Comparison of ENCODE assay signal across 30 cellular contexts in genomic region chr20:58921564-58921963, GRCh38. TPM values are rescaled to one million over a fixed set of nuclear protein-coding genes. Genes with fewer than 3 reads are reported as not detected.
DNase-seq lines count a peak whose midpoint lies in the region; ATAC-seq, FAIRE-seq and TF ChIP-seq lines count a peak whose summit lies in the region.
"Had no signal": no experiment of that assay in that cellular context is flagged by ENCODE, and none has a peak within 500 bp of the region (broad histone marks: within the 10 kb centered on the region; RNA-seq: fewer than 3 reads in every experiment).

No MANE protein-coding gene starts in this region.

- no peak for TF ChIP-seq POLR2A in K562 (conservative IDR thresholded peaks at IDR 0.05)

- TF ChIP-seq RAD21 in K562 (CRISPR knock-in tag; conservative IDR thresholded peaks at IDR 0.05 in 1 of 2, IDR thresholded peaks at IDR 0.05 in 1 of 2), result no peak

- no peak overlapping the region for H3K4me2 ChIP-seq in K562 (ENCODE audit: insufficient read depth, low read length)
- H3K4me2 ChIP-seq: A549 had no signal

- intact Hi-C loops in K562 (cut with micrococcal nuclease), result no loop called here
- intact Hi-C loops in head of caudate nucleus (cut with DNase I), result no loop called here

- H3K9ac ChIP-seq in K562 (ENCODE audit: insufficient read depth in 1 of 2, low read depth in 2 of 2, low read length in 2 of 2), result no peak overlapping the region

- H4K20me1 ChIP-seq in K562 (replicated peaks; ENCODE audit: control insufficient read depth, insufficient read depth, low read length), result no peaks in the 10 kb centered on the region

- FAIRE-seq in K562 (lab: Jason Lieb, UNC), result no peak
- FAIRE-seq: A549, small intestine had no signal

- ATAC-seq in K562, result no peak
- ATAC-seq in GM18868 (IDR thresholded peaks at IDR 0.05; ENCODE audit: unreplicated experiment), result no peak
- ATAC-seq: A549; effector memory CD8-positive, alpha-beta T cell; esophagus mucosa; left lung; naive thymus-derived CD4-positive, alpha-beta T cell; PC-3; Right ventricle myocardium inferior; upper lobe of right lung had no signal

- TF ChIP-seq EP300 in K562 (IDR thresholded peaks at IDR 0.05; ENCODE audit: low read length), result no peak

- DNase-seq in NCI-H2029 (lab: John Stamatoyannopoulos, UW) (peak; percentile 27), NCI-H2029 treated with DMSO at 0.1 percent for 48 hours (lab: John Stamatoyannopoulos, UW) (no peak), NCI-H1092 treated with DMSO at 0.1 percent for 48 hours (lab: John Stamatoyannopoulos, UW) (peak; percentile 10), NCI-H2171 (lab: John Stamatoyannopoulos, UW) (peak; percentile 96), K562 (ENCODE audit: extremely low read depth in 1 of 4, low spot score in 3 of 4) (peak in 1 of 4 experiments; percentile 25), head of caudate nucleus (no peak)
- no peak for DNase-seq in stimulated activated CD4-positive, alpha-beta T cell treated with anti-CD3 and anti-CD28 coated beads, Interleukin-15, amount 100 ng/mL, for 24 hours
- DNase-seq: activated CD4-positive, alpha-beta T cell treated with anti-CD3 and anti-CD28 coated beads, Interleukin-2, amount 50 U/mL, for 1 hour; anterior cingulate cortex; CD8-positive, alpha-beta memory T cell; effector memory CD8-positive, alpha-beta T cell; foreskin melanocyte; hypothalamus; Kasumi-1; left lung; MV-4-11; naive thymus-derived CD4-positive, alpha-beta T cell; NCI-H774; nucleus accumbens; PC-3; small intestine; stimulated activated CD4-positive, alpha-beta T cell treated with anti-CD3 and anti-CD28 coated beads, Interleukin-2, amount 100 ng/mL, for 24 hours; SW 1271; T1000; upper lobe of right lung had no signal

- no peak for TF ChIP-seq CTCF in K562 (IDR thresholded peaks at IDR 0.05 in 2 of 3, conservative IDR thresholded peaks at IDR 0.05 in 1 of 3; ENCODE audit: insufficient read depth in 2 of 3, low read depth in 1 of 3, low read length in 3 of 3)

- H3K27me3 ChIP-seq in K562 (ENCODE audit: control insufficient read depth in 2 of 2, insufficient read depth in 2 of 2, low read length in 2 of 2), result peaks cover 5 to 10% of the 10 kb centered on the region in 2 experiments; a peak in 4 of 5 replicates
- H3K27me3 ChIP-seq: left lung, upper lobe of right lung had no signal

- H2AFZ ChIP-seq in K562 (ENCODE audit: low read depth, low read length), result no peak overlapping the region

- H3K36me3 ChIP-seq in K562 (ENCODE audit: control insufficient read depth, insufficient read depth, low read length), result no peaks in the 10 kb centered on the region
- H3K36me3 ChIP-seq: left lung, upper lobe of right lung had no signal

- in situ Hi-C loops in K562 (cut with MboI), result no loop called here

- BruUV-seq in K562 (replicated peaks; lab: Mats Ljungman, UMichigan), result no TSS peak

- H3K4me3 ChIP-seq in K562, result no peak overlapping the region
- H3K4me3 ChIP-seq: A549, coronary artery, left lung, upper lobe of right lung had no signal

- POLR2A ChIA-PET in K562 (lab: Yijun Ruan, JAX), result interaction anchor here (1.0 kb wide), 1 partner anchor 21 kb away, joined by 3 read pairs; no protein-coding TSS in a partner anchor

- H3K27ac ChIP-seq in K562 (ENCODE audit: extremely low read depth, low read depth, low read length), result no peak overlapping the region
- H3K27ac ChIP-seq: A549, coronary artery, left lung, upper lobe of right lung had no signal

- no peaks in the 10 kb centered on the region; a peak in 1 of 5 replicates for H3K4me1 ChIP-seq in K562 (replicated peaks in 1 of 2; ENCODE audit: control insufficient read depth in 2 of 2, insufficient read depth in 2 of 2, low read length in 2 of 2)
- H3K4me1 ChIP-seq: A549, left lung, upper lobe of right lung had no signal

- H3K9me1 ChIP-seq in K562 (ENCODE audit: control insufficient read depth, insufficient read depth, low read length), result no peaks in the 10 kb centered on the region

- CTCF ChIA-PET in K562 (lab: Yijun Ruan, JAX; ENCODE audit: low intra/inter-chr PET ratio), result no interaction called here

- no peaks in the 10 kb centered on the region for H3K79me2 ChIP-seq in K562 (ENCODE audit: control insufficient read depth, insufficient read depth, low read length)

- no peaks in the 10 kb centered on the region for H3K9me3 ChIP-seq in K562 (replicated peaks; ENCODE audit: control insufficient read depth, insufficient read depth, low read depth, low read length)
- H3K9me3 ChIP-seq: A549, left lung, upper lobe of right lung had no signal

- WGBS in K562 (ENCODE audit: insufficient coverage, low coverage, missing lambda C conversion rate), result 3% methylated on average over 6 of the region's 6 CpGs

TF ChIP-seq in K562, 482 proteins besides CTCF, POLR2A, EP300 and RAD21:
- TF ChIP-seq NFIX (CRISPR knock-in tag; IDR thresholded peaks at IDR 0.05; ENCODE audit: low read depth), result peak; percentile 54; the same call in 1 of the 2 replicates
- TF ChIP-seq MCM7 (IDR thresholded peaks at IDR 0.05), result no peak
- TF ChIP-seq PHF8 (IDR thresholded peaks at IDR 0.05; ENCODE audit: borderline replicate concordance, low read length), result no peak
- TF ChIP-seq ETV6 (IDR thresholded peaks at IDR 0.05; ENCODE audit: borderline replicate concordance in 1 of 2, low read depth in 2 of 2, low read length in 1 of 2), result no peak
- TF ChIP-seq ETV6 (CRISPR knock-in tag; IDR thresholded peaks at IDR 0.05; ENCODE audit: borderline replicate concordance), result no peak
- no peak for TF ChIP-seq CSDE1 (IDR thresholded peaks at IDR 0.05)
- no peak for TF ChIP-seq GTF2A2 (tag; IDR thresholded peaks at IDR 0.05)
- no peak for TF ChIP-seq HDGF (IDR thresholded peaks at IDR 0.05)
- no peak for TF ChIP-seq ZNF655 (CRISPR knock-in tag; IDR thresholded peaks at IDR 0.05)
- no peak for TF ChIP-seq THRAP3 (IDR thresholded peaks at IDR 0.05; ENCODE audit: borderline replicate concordance)
- TF ChIP-seq NFIC (IDR thresholded peaks at IDR 0.05), result peak; percentile 92
- TF ChIP-seq GTF2F1 (IDR thresholded peaks at IDR 0.05; ENCODE audit: low read depth, low read length), result no peak

RNA-seq across cellular contexts. Expression of gene NELFCD, which starts 59.5 kb away (rescaled TPM):
- 499 and 562 TPM in 2 replicates for total RNA-seq in K562 (2011; cell fraction: chromatin; rRNA removed; ENCODE audit: low replicate concordance)
- total RNA-seq in K562 (2011; cell fraction: nucleolus; rRNA removed), result 227 and 235 TPM in 2 replicates
- 274 and 301 TPM in 2 replicates for total RNA-seq in K562 (2011; cell fraction: nucleoplasm; rRNA removed)
- total RNA-seq in K562 (2014; rRNA removed), result 96.5 and 113 TPM in 2 replicates
- total RNA-seq in K562 (2014; rRNA removed; fragmentation: Illumina TruSeq; extraction: Trizol), result 77.9 and 80.6 TPM in 2 replicates
- total RNA-seq in K562 (2015; rRNA removed; fragmentation: Illumina TruSeq; extraction: Trizol), result 84.7 and 86.6 TPM in 2 replicates
- total RNA-seq in K562 (2021), result 111 and 116 TPM in 2 replicates
- 138 and 163 TPM in 2 replicates for polyA plus RNA-seq in K562 (2011; rRNA removed)
- 115 and 130 TPM in 2 replicates for polyA plus RNA-seq in K562 (2011; cell fraction: cytosol; rRNA removed)
- 305 and 361 TPM in 2 replicates for polyA plus RNA-seq in K562 (2011; cell fraction: nucleus; rRNA removed)
- polyA plus RNA-seq in K562 (2012), result 93.4 and 101 TPM in 2 replicates
- polyA plus RNA-seq in K562 (2014; fragmentation: Illumina TruSeq; extraction: Trizol), result 136 and 137 TPM in 2 replicates
- polyA plus RNA-seq in K562 (2014; fragmentation: Nextera tagmentation; extraction: Ambion mirVana), result 10 to 100 TPM; 11.7 to 22.2 TPM
- polyA plus RNA-seq in K562 (2014; rRNA removed), result 121 and 123 TPM in 2 replicates
- 159 and 203 TPM in 2 replicates for polyA minus RNA-seq in K562 (2011; rRNA and poly(A)+ RNA removed)
- 57.0 and 63.8 TPM in 2 replicates for polyA minus RNA-seq in K562 (2011; cell fraction: cytosol; rRNA and poly(A)+ RNA removed)
- polyA minus RNA-seq in K562 (2011; cell fraction: nucleus; rRNA and poly(A)+ RNA removed), result 68.1 and 105 TPM in 2 replicates

Comparison
In these comparisons a context has a peak if more than half of its experiments do, and no peak if none do; other contexts are left out.
1. DNase-seq: peak in NCI-H2029 (single experiment), NCI-H1092 treated with DMSO at 0.1 percent for 48 hours (single experiment) and NCI-H2171 (single experiment); none in NCI-H2029 treated with DMSO at 0.1 percent for 48 hours (single experiment), stimulated activated CD4-positive, alpha-beta T cell treated with anti-CD3 and anti-CD28 coated beads, Interleukin-15, amount 100 ng/mL, for 24 hours (single experiment) and head of caudate nucleus (0 of 42).